In the genomic region with DNA sequence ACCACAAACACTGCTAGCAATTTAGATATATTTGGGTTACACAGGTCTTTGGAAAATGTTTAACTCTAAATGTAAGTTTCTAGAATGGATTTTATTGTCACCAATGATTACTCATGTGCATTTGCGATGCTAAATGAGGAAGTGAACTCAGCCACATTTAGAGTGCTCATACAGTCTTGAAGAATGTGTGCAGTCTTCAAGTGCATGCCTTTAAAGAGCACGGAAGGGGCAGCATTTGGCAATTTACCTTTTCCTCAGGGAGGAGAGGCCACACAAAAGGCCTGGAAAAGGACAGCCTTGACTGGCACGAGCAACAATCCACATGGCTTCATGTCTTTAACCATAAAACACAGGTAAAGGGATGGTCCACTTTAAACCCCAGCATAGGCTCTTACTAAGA, we compare ENCODE assay signal across 9 cellular contexts.
DNase-seq lines count a peak whose midpoint lies in the region; ATAC-seq, FAIRE-seq and TF ChIP-seq lines count a peak whose summit lies in the region.
"Had no signal": no experiment of that assay in that cellular context is flagged by ENCODE, and none has a peak within 500 bp of the region (broad histone marks: within the 10 kb centered on the region; RNA-seq: fewer than 3 reads in every experiment).

No MANE protein-coding gene starts in this region.

- H3K36me3 ChIP-seq in thoracic aorta: no peaks in the 10 kb centered on the region

- H3K36me3 Mint-ChIP-seq in Calu3 (ENCODE audit: insufficient read depth, unreplicated experiment): no peaks in the 10 kb centered on the region
- H3K36me3 Mint-ChIP-seq in activated T-helper 1 cell treated with anti-CD3 and anti-CD28 coated beads, Interleukin-12 subunit alpha, Interleukin-12 subunit beta, Interleukin-2, Interleukin-4 antibody, amounts not matched to agents 30 ng/mL and 10 ng/mL and 1 ng/mL, durations not matched to agents 14 hours and 24 hours and 36 hours (ENCODE audit: low read depth): peaks cover 8% of the 10 kb centered on the region

- BruUV-seq in Calu3 (replicated peaks; lab: Mats Ljungman, UMichigan): no TSS peak

- no peak for FAIRE-seq in urothelium cell line (lab: Jason Lieb, UNC)
- FAIRE-seq: H1 had no signal

- no peaks in the 10 kb centered on the region for H3K9me3 ChIP-seq in thoracic aorta

- H3K4me1 ChIP-seq in thoracic aorta (ENCODE audit: control insufficient read depth in 1 of 2, low read depth in 2 of 2) (peaks cover 41 to 53% of the 10 kb centered on the region in 2 donors), foreskin keratinocyte (peaks cover 27% of the 10 kb centered on the region)

- H3K27me3 ChIP-seq in thoracic aorta (replicated peaks; ENCODE audit: insufficient read depth) (no peaks in the 10 kb centered on the region), foreskin keratinocyte (no peaks in the 10 kb centered on the region)

- peaks cover 4% of the 10 kb centered on the region for H3K9me3 Mint-ChIP-seq in Calu3 (ENCODE audit: low read depth, unreplicated experiment)
- H3K9me3 Mint-ChIP-seq in activated T-helper 1 cell treated with anti-CD3 and anti-CD28 coated beads, Interleukin-12 subunit alpha, Interleukin-12 subunit beta, Interleukin-2, Interleukin-4 antibody, amounts not matched to agents 30 ng/mL and 10 ng/mL and 1 ng/mL, durations not matched to agents 14 hours and 24 hours and 36 hours: no peaks in the 10 kb centered on the region

- no peak overlapping the region for H3K4me3 ChIP-seq in thoracic aorta

- DNase-seq in Calu3 (peak; percentile 31), GM20000 (ENCODE audit: low spot score) (peak; percentile 35), thoracic aorta (ENCODE audit: low spot score) (no peak), foreskin keratinocyte (no peak), urothelium cell line (ENCODE audit: low spot score) (no peak)
- DNase-seq in activated T-helper 1 cell treated with anti-CD3 and anti-CD28 coated beads, Interleukin-12 subunit alpha, Interleukin-12 subunit beta, Interleukin-2, Interleukin-4 antibody, amounts not matched to agents 30 ng/mL and 10 ng/mL and 1 ng/mL, durations not matched to agents 14 hours and 24 hours and 36 hours (ENCODE audit: low spot score): no peak
- DNase-seq in activated T-cell treated with anti-CD3 and anti-CD28 coated beads, Interleukin-2, amount 50 U/mL, for 48 hours: no peak

- H3K27me3 Mint-ChIP-seq in Calu3 (ENCODE audit: unreplicated experiment): no peaks in the 10 kb centered on the region
- no peaks in the 10 kb centered on the region for H3K27me3 Mint-ChIP-seq in activated T-helper 1 cell treated with anti-CD3 and anti-CD28 coated beads, Interleukin-12 subunit alpha, Interleukin-12 subunit beta, Interleukin-2, Interleukin-4 antibody, amounts not matched to agents 30 ng/mL and 10 ng/mL and 1 ng/mL, durations not matched to agents 14 hours and 24 hours and 36 hours (ENCODE audit: insufficient read depth)

- peaks cover 43% of the 10 kb centered on the region for H3K4me1 Mint-ChIP-seq in Calu3 (ENCODE audit: low read depth, unreplicated experiment)
- peaks cover 76% of the 10 kb centered on the region for H3K4me1 Mint-ChIP-seq in activated T-helper 1 cell treated with anti-CD3 and anti-CD28 coated beads, Interleukin-12 subunit alpha, Interleukin-12 subunit beta, Interleukin-2, Interleukin-4 antibody, amounts not matched to agents 30 ng/mL and 10 ng/mL and 1 ng/mL, durations not matched to agents 14 hours and 24 hours and 36 hours (ENCODE audit: low read depth)

- ATAC-seq in HG03520 (IDR thresholded peaks at IDR 0.05; ENCODE audit: unreplicated experiment) (peak; percentile 86), thoracic aorta (ENCODE audit: insufficient number of reproducible peaks, low FRiP score, low read depth) (no peak), foreskin keratinocyte (no peak)

- H3K4me3 Mint-ChIP-seq in Calu3 (ENCODE audit: low read depth, unreplicated experiment): no peak overlapping the region
- no peak overlapping the region for H3K4me3 Mint-ChIP-seq in activated T-helper 1 cell treated with anti-CD3 and anti-CD28 coated beads, Interleukin-12 subunit alpha, Interleukin-12 subunit beta, Interleukin-2, Interleukin-4 antibody, amounts not matched to agents 30 ng/mL and 10 ng/mL and 1 ng/mL, durations not matched to agents 14 hours and 24 hours and 36 hours

- no peak for TF ChIP-seq CTCF in Calu3 (IDR thresholded peaks at IDR 0.05; ENCODE audit: unreplicated experiment)
- no peak for TF ChIP-seq CTCF in GM20000 (IDR thresholded peaks at IDR 0.05; ENCODE audit: extremely low read depth, missing control alignments)
- no peak for TF ChIP-seq CTCF in thoracic aorta (IDR thresholded peaks at IDR 0.05)
- TF ChIP-seq CTCF in foreskin keratinocyte (conservative IDR thresholded peaks at IDR 0.05): no peak

- no peak overlapping the region for H3K27ac Mint-ChIP-seq in Calu3 (ENCODE audit: unreplicated experiment)
- H3K27ac Mint-ChIP-seq in activated T-helper 1 cell treated with anti-CD3 and anti-CD28 coated beads, Interleukin-12 subunit alpha, Interleukin-12 subunit beta, Interleukin-2, Interleukin-4 antibody, amounts not matched to agents 30 ng/mL and 10 ng/mL and 1 ng/mL, durations not matched to agents 14 hours and 24 hours and 36 hours: peak overlapping the region; percentile 28

- H3K27ac ChIP-seq in thoracic aorta (peak overlapping the region; percentile 79), foreskin keratinocyte (no peak overlapping the region)

- intact Hi-C loops in Calu3 (cut with micrococcal nuclease; ENCODE audit: unreplicated experiment): no loop called here
- intact Hi-C loops in activated T-helper 1 cell treated with anti-CD3 and anti-CD28 coated beads, Interleukin-12 subunit alpha, Interleukin-12 subunit beta, Interleukin-2, Interleukin-4 antibody, amounts not matched to agents 30 ng/mL and 10 ng/mL and 1 ng/mL, durations not matched to agents 14 hours and 24 hours and 36 hours (cut with micrococcal nuclease): loop anchor here (1.0 to 10.0 kb wide), 2 partner anchors 8 to 735 kb away; no protein-coding TSS in a partner anchor

- CTCF ChIA-PET in Calu3 (lab: Charles Lee): interaction anchor here (0.6 to 0.7 kb wide), 2 partner anchors 556 to 1828 kb away, joined by 3 to 7 read pairs; no protein-coding TSS in a partner anchor

Comparison
In these comparisons a context has a peak if more than half of its experiments do, and no peak if none do; other contexts are left out.
1. DNase-seq: peak in Calu3 (single experiment) and GM20000 (single experiment); none in activated T-helper 1 cell treated with anti-CD3 and anti-CD28 coated beads, Interleukin-12 subunit alpha, Interleukin-12 subunit beta, Interleukin-2, Interleukin-4 antibody, amounts not matched to agents 30 ng/mL and 10 ng/mL and 1 ng/mL, durations not matched to agents 14 hours and 24 hours and 36 hours (single experiment), thoracic aorta (single experiment), foreskin keratinocyte (0 of 2), urothelium cell line (single experiment) and activated T-cell treated with anti-CD3 and anti-CD28 coated beads, Interleukin-2, amount 50 U/mL, for 48 hours (0 of 2).